Comparison of ENCODE assay signal across 8 cellular contexts in genomic region chr12:107319536-107320030, GRCh38.
DNase-seq lines count a peak whose midpoint lies in the region; ATAC-seq and TF ChIP-seq lines count a peak whose summit lies in the region.

No MANE protein-coding gene starts in this region.

- TF ChIP-seq EP300 in tibial nerve (IDR thresholded peaks at IDR 0.05): no peak

- ATAC-seq in left cardiac atrium (no peak), HG03442 (IDR thresholded peaks at IDR 0.05; ENCODE audit: unreplicated experiment) (no peak)

- H3K36me3 ChIP-seq in right atrium auricular region (no peaks in the 10 kb centered on the region), kidney epithelial cell (ENCODE audit: control insufficient read depth, insufficient read depth, low read length) (no peaks in the 10 kb centered on the region), tibial nerve (no peaks in the 10 kb centered on the region), BE2C (no peaks in the 10 kb centered on the region)

- no peak for TF ChIP-seq POLR2A in tibial nerve (IDR thresholded peaks at IDR 0.05)

- H3K27me3 ChIP-seq in right atrium auricular region (no peaks in the 10 kb centered on the region), kidney epithelial cell (ENCODE audit: control insufficient read depth, insufficient read depth, low read length) (no peaks in the 10 kb centered on the region), tibial nerve (peaks cover 0 to 56% of the 10 kb centered on the region in 2 donors), BE2C (peaks cover 86% of the 10 kb centered on the region)

- DNase-seq in right atrium auricular region (ENCODE audit: low spot score) (no peak), left cardiac atrium (no peak), kidney epithelial cell (ENCODE audit: low read depth) (no peak), tibial nerve (ENCODE audit: low spot score in 2 of 2) (no peak), hepatic stellate cell (ENCODE audit: low spot score) (no peak), BE2C (no peak)
- DNase-seq in activated naive CD4-positive, alpha-beta T cell treated with anti-CD3 and anti-CD28 coated beads, Interleukin-2, amount 50 U/mL, for 16 hours: peak; percentile 35

- 0 to 2% methylated on average over 8 to 21 of the region's 60 CpGs for WGBS in tibial nerve, 2 donors

- H3K4me3 ChIP-seq in right atrium auricular region (peak overlapping the region; percentile 29 to 51), kidney epithelial cell (ENCODE audit: low read depth, low read length) (peak overlapping the region; percentile 78), tibial nerve (peak overlapping the region; percentile 18 to 50 (median 40)), BE2C (ENCODE audit: low read depth, low read length) (no peak overlapping the region)

- H3K27ac ChIP-seq in right atrium auricular region: no peak overlapping the region
- H3K27ac ChIP-seq in tibial nerve: no peak overlapping the region

- TF ChIP-seq CTCF in right atrium auricular region (IDR thresholded peaks at IDR 0.05) (no peak), kidney epithelial cell (IDR thresholded peaks at IDR 0.05; ENCODE audit: insufficient read depth, low read length, poor library complexity, severe bottlenecking) (no peak), tibial nerve (IDR thresholded peaks at IDR 0.05) (no peak), BE2C (IDR thresholded peaks at IDR 0.05; ENCODE audit: low read depth, low read length) (no peak)

- intact Hi-C loops in left cardiac atrium (cut with DNase I): no loop called here

- H3K9me3 ChIP-seq in right atrium auricular region (no peaks in the 10 kb centered on the region), tibial nerve (no peaks in the 10 kb centered on the region), BE2C (no peaks in the 10 kb centered on the region)

- peaks cover 0 to 30% of the 10 kb centered on the region in 2 donors for H3K4me1 ChIP-seq in right atrium auricular region
- peaks cover 0 to 41% (median 6%) of the 10 kb centered on the region in 4 donors for H3K4me1 ChIP-seq in tibial nerve
- H3K4me1 ChIP-seq in BE2C: no peaks in the 10 kb centered on the region
